Comparison of ENCODE assay signal across 1 cellular context in the genomic region with DNA sequence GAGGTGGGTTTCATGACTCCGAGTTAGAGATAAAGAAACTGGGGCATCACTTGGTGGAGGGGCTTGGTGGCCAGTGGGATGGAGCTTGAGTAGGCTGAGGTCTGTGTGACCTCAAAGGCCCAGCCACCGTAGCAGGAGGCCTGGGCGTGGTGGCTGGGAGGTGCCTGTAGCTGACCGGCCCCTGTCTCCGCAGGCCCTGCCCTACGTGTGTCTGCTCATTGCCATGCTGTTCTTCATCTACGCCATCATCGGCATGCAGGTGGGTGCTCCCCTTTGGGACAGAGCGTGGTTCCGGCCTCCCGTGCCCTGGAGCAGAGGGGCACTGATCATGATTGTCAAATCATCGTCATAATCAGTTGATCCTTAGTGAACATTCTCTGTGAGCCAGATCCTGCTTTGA.
TF ChIP-seq lines count a peak whose summit lies in the region.

No MANE protein-coding gene starts in this region.

TF ChIP-seq in H1, 55 proteins besides CTCF, POLR2A, EP300 and RAD21:
- TF ChIP-seq RNF2 (IDR thresholded peaks at IDR 0.05; ENCODE audit: borderline replicate concordance, low read depth, low read length, missing control alignments, poor library complexity, severe bottlenecking): no peak
- TF ChIP-seq SAP30 (IDR thresholded peaks at IDR 0.05; ENCODE audit: insufficient read depth, insufficient replicate concordance, low read length): no peak
- no peak for TF ChIP-seq POLR2AphosphoS5 (IDR thresholded peaks at IDR 0.05; ENCODE audit: low read depth, low read length)
- no peak for TF ChIP-seq BRCA1 (IDR thresholded peaks at IDR 0.05; ENCODE audit: low read depth, low read length)
- no peak for TF ChIP-seq SP1 (IDR thresholded peaks at IDR 0.05; ENCODE audit: low read depth, low read length)
- TF ChIP-seq KDM1A (IDR thresholded peaks at IDR 0.05; ENCODE audit: borderline replicate concordance, low read length): no peak
- TF ChIP-seq TCF12 (IDR thresholded peaks at IDR 0.05; ENCODE audit: low read depth, low read length): no peak
- TF ChIP-seq YY1 (IDR thresholded peaks at IDR 0.05; ENCODE audit: low read depth, low read length): no peak
- TF ChIP-seq RFX5 (IDR thresholded peaks at IDR 0.05; ENCODE audit: borderline replicate concordance, low read depth, low read length): no peak
- no peak for TF ChIP-seq NANOG (IDR thresholded peaks at IDR 0.05; ENCODE audit: insufficient read depth, low read depth, low read length, poor library complexity, severe bottlenecking)
